Comparison of ENCODE assay signal across 1 cellular context in genomic region chr17:9205520-9206159, GRCh38.
TF ChIP-seq lines count a peak whose summit lies in the region.

No MANE protein-coding gene starts in this region.

TF ChIP-seq in H1, 55 proteins besides CTCF, POLR2A, EP300 and RAD21:
- TF ChIP-seq CBX5 (IDR thresholded peaks at IDR 0.05; ENCODE audit: low read depth, low read length) (no peak), CBX8 (IDR thresholded peaks at IDR 0.05; ENCODE audit: borderline replicate concordance, low read depth, low read length) (no peak), NRF1 (IDR thresholded peaks at IDR 0.05; ENCODE audit: low read depth, low read length) (no peak), HDAC6 (IDR thresholded peaks at IDR 0.05; ENCODE audit: low read depth, low read length) (no peak), CHD7 (IDR thresholded peaks at IDR 0.05; ENCODE audit: insufficient replicate concordance, low read length) (no peak), MAX (IDR thresholded peaks at IDR 0.05) (no peak), HDAC2 (IDR thresholded peaks at IDR 0.05; ENCODE audit: borderline replicate concordance in 1 of 2, low read depth in 2 of 2, low read length in 2 of 2) (no peak), BRCA1 (IDR thresholded peaks at IDR 0.05; ENCODE audit: low read depth, low read length) (no peak), FOSL1 (IDR thresholded peaks at IDR 0.05; ENCODE audit: insufficient read depth, low read depth, low read length) (no peak)
TF ChIP-seq in H1: peak in this region for 0.
